Comparison of ENCODE assay signal across 28 cellular contexts in genomic region chr13:72431981-72432617, GRCh38.
DNase-seq lines count a peak whose midpoint lies in the region; ATAC-seq, FAIRE-seq and TF ChIP-seq lines count a peak whose summit lies in the region.
"Had no signal": no experiment of that assay in that cellular context is flagged by ENCODE, and none has a peak within 500 bp of the region (broad histone marks: within the 10 kb centered on the region; RNA-seq: fewer than 3 reads in every experiment).

No MANE protein-coding gene starts in this region.

- H3K36me3 ChIP-seq in NT2/D1 (ENCODE audit: insufficient read depth, insufficient read length, low read length), result no peaks in the 10 kb centered on the region
- H3K36me3 ChIP-seq: ascending aorta, thoracic aorta had no signal

- BruUV-seq in MCF 10A (replicated peaks; lab: Mats Ljungman, UMichigan), result no TSS peak

- TF ChIP-seq CTCF in glutamatergic neuron (IDR thresholded peaks at IDR 0.05; ENCODE audit: partially characterized antibody, unreplicated experiment) (no peak), MCF 10A (IDR thresholded peaks at IDR 0.05; ENCODE audit: unreplicated experiment) (no peak)

- POLR2A ChIA-PET in MCF 10A (lab: Yijun Ruan, JAX), result no interaction called here

- no peak for TF ChIP-seq POLR2A in GM12892 (IDR thresholded peaks at IDR 0.05; ENCODE audit: low read depth, low read length)

- no peak overlapping the region for H3K9ac ChIP-seq in NT2/D1 (ENCODE audit: insufficient read length, low read depth)
- H3K9ac ChIP-seq: GM23248 had no signal

- H3K4me1 ChIP-seq in NT2/D1 (ENCODE audit: insufficient read depth, insufficient read length), result no peaks in the 10 kb centered on the region
- H3K4me1 ChIP-seq: ascending aorta had no signal

- no peaks in the 10 kb centered on the region for H3K27me3 ChIP-seq in NT2/D1 (ENCODE audit: insufficient read depth, insufficient read length)
- H3K27me3 ChIP-seq: ascending aorta had no signal

- H3K4me3 Mint-ChIP-seq in glutamatergic neuron (ENCODE audit: unreplicated experiment) (no peak overlapping the region), MCF 10A (ENCODE audit: unreplicated experiment) (no peak overlapping the region)
- H3K4me3 Mint-ChIP-seq in activated CD8-positive, alpha-beta memory T cell treated with anti-CD3 and anti-CD28 coated beads, Interleukin-2, amount 10 ng/mL, durations not matched to agents 7 days and 5 days, result no peak overlapping the region
- H3K4me3 Mint-ChIP-seq: CD8-positive, alpha-beta memory T cell; natural killer cell treated with Interleukin-12 subunit alpha and Interleukin-12 subunit beta and Interleukin-15 and Interleukin-18, amount 100 ng/mL, for 72 hours; stimulated activated naive CD8-positive, alpha-beta T cell treated with anti-CD3 and anti-CD28 coated beads, Interleukin-15, Interleukin-2, amounts not matched to agents 100 ng/mL and 50 ng/mL, for 24 hours had no signal

- CTCF ChIA-PET in activated CD8-positive, alpha-beta memory T cell treated with anti-CD3 and anti-CD28 coated beads, Interleukin-2, amount 10 ng/mL, durations not matched to agents 7 days and 5 days (lab: Charles Lee), result no interaction called here
- CTCF ChIA-PET in MCF 10A (lab: Yijun Ruan, JAX), result interaction anchor here (0.6 kb wide), 2 partner anchors 26 to 495 kb away, joined by 3 read pairs; no protein-coding TSS in a partner anchor

- peaks cover 20% of the 10 kb centered on the region for H3K4me1 Mint-ChIP-seq in glutamatergic neuron (ENCODE audit: low read depth, unreplicated experiment)
- no peaks in the 10 kb centered on the region for H3K4me1 Mint-ChIP-seq in activated CD8-positive, alpha-beta memory T cell treated with anti-CD3 and anti-CD28 coated beads, Interleukin-2, amount 10 ng/mL, durations not matched to agents 7 days and 5 days
- no peaks in the 10 kb centered on the region for H3K4me1 Mint-ChIP-seq in MCF 10A (ENCODE audit: insufficient read depth, unreplicated experiment)
- H3K4me1 Mint-ChIP-seq: CD8-positive, alpha-beta memory T cell had no signal

- H3K27me3 Mint-ChIP-seq in glutamatergic neuron (ENCODE audit: unreplicated experiment) (no peaks in the 10 kb centered on the region), MCF 10A (ENCODE audit: insufficient read depth, unreplicated experiment) (peaks cover 17% of the 10 kb centered on the region)
- no peaks in the 10 kb centered on the region for H3K27me3 Mint-ChIP-seq in activated CD8-positive, alpha-beta memory T cell treated with anti-CD3 and anti-CD28 coated beads, Interleukin-2, amount 10 ng/mL, durations not matched to agents 7 days and 5 days
- H3K27me3 Mint-ChIP-seq: CD8-positive, alpha-beta memory T cell; natural killer cell treated with Interleukin-12 subunit alpha and Interleukin-12 subunit beta and Interleukin-15 and Interleukin-18, amount 100 ng/mL, for 72 hours; stimulated activated naive CD8-positive, alpha-beta T cell treated with anti-CD3 and anti-CD28 coated beads, Interleukin-15, Interleukin-2, amounts not matched to agents 100 ng/mL and 50 ng/mL, for 24 hours had no signal

- H3K27ac Mint-ChIP-seq in glutamatergic neuron (ENCODE audit: unreplicated experiment) (peak overlapping the region; percentile 28), MCF 10A (ENCODE audit: low read depth, unreplicated experiment) (no peak overlapping the region)
- H3K27ac Mint-ChIP-seq in activated CD8-positive, alpha-beta memory T cell treated with anti-CD3 and anti-CD28 coated beads, Interleukin-2, amount 10 ng/mL, durations not matched to agents 7 days and 5 days, result no peak overlapping the region
- H3K27ac Mint-ChIP-seq: activated naive CD4-positive, alpha-beta T cell treated with anti-CD3 and anti-CD28 coated beads, Interleukin-2, amount 50 U/mL, for 72 hours; CD8-positive, alpha-beta memory T cell; natural killer cell treated with Interleukin-12 subunit alpha and Interleukin-12 subunit beta and Interleukin-15 and Interleukin-18, amount 100 ng/mL, for 72 hours; stimulated activated naive CD8-positive, alpha-beta T cell treated with anti-CD3 and anti-CD28 coated beads, Interleukin-15, Interleukin-2, amounts not matched to agents 100 ng/mL and 50 ng/mL, for 24 hours had no signal

- no peaks in the 10 kb centered on the region for H3K36me3 Mint-ChIP-seq in glutamatergic neuron (ENCODE audit: unreplicated experiment)
- H3K36me3 Mint-ChIP-seq in activated CD8-positive, alpha-beta memory T cell treated with anti-CD3 and anti-CD28 coated beads, Interleukin-2, amount 10 ng/mL, durations not matched to agents 7 days and 5 days, result no peaks in the 10 kb centered on the region
- no peaks in the 10 kb centered on the region for H3K36me3 Mint-ChIP-seq in MCF 10A (ENCODE audit: insufficient read depth, unreplicated experiment)
- H3K36me3 Mint-ChIP-seq: activated naive CD4-positive, alpha-beta T cell treated with anti-CD3 and anti-CD28 coated beads, Interleukin-2, amount 50 U/mL, for 72 hours; CD8-positive, alpha-beta memory T cell; natural killer cell treated with Interleukin-12 subunit alpha and Interleukin-12 subunit beta and Interleukin-15 and Interleukin-18, amount 100 ng/mL, for 72 hours had no signal

- DNase-seq in NCI-H2171 treated with DMSO at 0.1 percent for 48 hours (lab: John Stamatoyannopoulos, UW), result peak; percentile 48
- DNase-seq in NCI-H2171 (lab: John Stamatoyannopoulos, UW), result no peak
- peak; percentile 18 for DNase-seq in NT2/D1 (ENCODE audit: low read depth, low spot score)
- no peak for DNase-seq in glutamatergic neuron
- DNase-seq in activated CD8-positive, alpha-beta memory T cell treated with anti-CD3 and anti-CD28 coated beads, Interleukin-2, amount 10 ng/mL, durations not matched to agents 7 days and 5 days, result no peak
- no peak for DNase-seq in NCI-H2107 (lab: John Stamatoyannopoulos, UW)
- DNase-seq in GM12892 (ENCODE audit: insufficient read length), result no peak
- DNase-seq in MCF 10A (ENCODE audit: unreplicated experiment), result no peak
- DNase-seq: activated CD4-positive, alpha-beta T cell treated with anti-CD3 and anti-CD28 coated beads, Interleukin-2, amount 50 U/mL, for 48 hours; activated CD4-positive, CD25-positive, alpha-beta regulatory T cell; activated CD8-positive, alpha-beta memory T cell treated with anti-CD3 and anti-CD28 coated beads, Interleukin-2, amount 50 U/mL, for 4 hours; CD8-positive, alpha-beta memory T cell; GM23248; hypothalamus; mucosa of descending colon; NCI-H1105 treated with DMSO at 0.1 percent for 48 hours; NCI-H526 treated with DMSO at 0.1 percent for 48 hours; RPMI8226; small intestine; T-helper 1 cell had no signal

- intact Hi-C loops in MCF 10A (cut with micrococcal nuclease), result no loop called here

- no peak for ATAC-seq in activated CD8-positive, alpha-beta memory T cell treated with anti-CD3 and anti-CD28 coated beads, Interleukin-2, amount 10 ng/mL, durations not matched to agents 7 days and 5 days
- ATAC-seq: activated naive CD4-positive, alpha-beta T cell treated with anti-CD3 and anti-CD28 coated beads, Interleukin-2, amount 50 U/mL, for 72 hours; mucosa of descending colon; natural killer cell treated with Interleukin-12 subunit alpha and Interleukin-12 subunit beta and Interleukin-15 and Interleukin-18, amount 100 ng/mL, for 72 hours had no signal

- H3K9me3 ChIP-seq in NT2/D1 (ENCODE audit: insufficient read depth, low read length), result no peaks in the 10 kb centered on the region
- H3K9me3 ChIP-seq: ascending aorta, mucosa of descending colon, thoracic aorta had no signal

- no peak overlapping the region for H3K4me3 ChIP-seq in NT2/D1 (ENCODE audit: insufficient read length, low read depth)
- H3K4me3 ChIP-seq: ascending aorta, GM23248, lung, mucosa of descending colon, thoracic aorta had no signal

- H3K9me3 Mint-ChIP-seq in glutamatergic neuron (ENCODE audit: unreplicated experiment) (no peaks in the 10 kb centered on the region), MCF 10A (ENCODE audit: unreplicated experiment) (no peaks in the 10 kb centered on the region)
- no peaks in the 10 kb centered on the region for H3K9me3 Mint-ChIP-seq in activated CD8-positive, alpha-beta memory T cell treated with anti-CD3 and anti-CD28 coated beads, Interleukin-2, amount 10 ng/mL, durations not matched to agents 7 days and 5 days (ENCODE audit: low read depth)
- H3K9me3 Mint-ChIP-seq: activated naive CD4-positive, alpha-beta T cell treated with anti-CD3 and anti-CD28 coated beads, Interleukin-2, amount 50 U/mL, for 72 hours had no signal

- no peak for FAIRE-seq in GM12892 (lab: Jason Lieb, UNC)
- FAIRE-seq: A204.1, small intestine, urothelium cell line had no signal

Comparison
In these comparisons a context has a peak if more than half of its experiments do, and no peak if none do; other contexts are left out.
1. DNase-seq: peak in NCI-H2171 treated with DMSO at 0.1 percent for 48 hours (single experiment) and NT2/D1 (single experiment); none in NCI-H2171 (single experiment), glutamatergic neuron (single experiment), activated CD8-positive, alpha-beta memory T cell treated with anti-CD3 and anti-CD28 coated beads, Interleukin-2, amount 10 ng/mL, durations not matched to agents 7 days and 5 days (single experiment), NCI-H2107 (single experiment), GM12892 (single experiment) and MCF 10A (single experiment).